8 cellular contexts compared by ENCODE assay signal in the genomic region with DNA sequence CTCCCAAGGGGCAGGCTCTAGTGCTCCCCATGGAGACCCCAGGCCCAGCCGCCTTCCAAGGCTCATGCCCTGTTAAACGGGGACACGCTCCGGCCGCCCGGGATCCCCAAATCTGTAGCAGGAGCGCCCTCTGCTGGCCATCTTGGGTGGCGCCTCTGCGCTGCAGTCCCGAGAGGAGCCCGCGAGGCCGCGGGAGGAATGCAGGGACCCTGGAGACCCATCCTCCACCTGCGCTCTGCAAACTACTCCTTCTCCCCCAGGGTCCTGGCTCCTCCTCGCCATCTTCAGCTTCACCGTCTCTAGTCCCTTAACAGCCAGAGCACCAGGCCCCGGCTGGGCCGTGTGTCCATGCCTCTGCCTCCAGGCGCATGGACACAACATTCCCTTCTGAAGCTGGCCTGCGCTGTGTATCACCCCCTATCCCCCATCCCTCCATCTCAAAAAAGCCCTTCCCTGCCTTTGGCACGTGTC. TPM values are rescaled to one million over a fixed set of nuclear protein-coding genes. Genes with fewer than 3 reads are reported as not detected.
DNase-seq lines count a peak whose midpoint lies in the region; ATAC-seq and TF ChIP-seq lines count a peak whose summit lies in the region.

No MANE protein-coding gene starts in this region.

- H3K36me3 Mint-ChIP-seq in activated T-cell treated with anti-CD3 and anti-CD28 coated beads, Interleukin-2, amount 50 U/mL, for 24 hours (ENCODE audit: low read depth) = no peaks in the 10 kb centered on the region

- TF ChIP-seq POLR2A in esophagus muscularis mucosa (IDR thresholded peaks at IDR 0.05; ENCODE audit: low read depth) = no peak

- H3K36me3 ChIP-seq in HUES48 (ENCODE audit: control insufficient read depth, insufficient read depth, low read length) = no peaks in the 10 kb centered on the region
- H3K36me3 ChIP-seq in esophagus muscularis mucosa = no peaks in the 10 kb centered on the region
- H3K36me3 ChIP-seq in mucosa of stomach (ENCODE audit: control insufficient read depth, insufficient read depth, low read length) = no peaks in the 10 kb centered on the region

- no peaks in the 10 kb centered on the region for H3K27me3 Mint-ChIP-seq in activated T-cell treated with anti-CD3 and anti-CD28 coated beads, Interleukin-2, amount 50 U/mL, for 24 hours

- H3K9me3 Mint-ChIP-seq in activated T-cell treated with anti-CD3 and anti-CD28 coated beads, Interleukin-2, amount 50 U/mL, for 24 hours = no peaks in the 10 kb centered on the region

- TF ChIP-seq EP300 in esophagus muscularis mucosa (IDR thresholded peaks at IDR 0.05) = no peak

- peaks cover 10% of the 10 kb centered on the region for H3K4me1 Mint-ChIP-seq in activated T-cell treated with anti-CD3 and anti-CD28 coated beads, Interleukin-2, amount 50 U/mL, for 24 hours (ENCODE audit: low read depth)

- intact Hi-C loops in esophagus muscularis mucosa (cut with DNase I) = loop anchor here (1.0 to 5.0 kb wide), 6 partner anchors 15 to 846 kb away; no protein-coding TSS in a partner anchor

- WGBS in esophagus muscularis mucosa = 4% methylated on average over 8 of the region's 22 CpGs

- ATAC-seq in GM18519 (IDR thresholded peaks at IDR 0.05; ENCODE audit: low FRiP score, unreplicated experiment) = no peak

- peak; percentile 93 to 95 (median 94) for TF ChIP-seq CTCF in esophagus muscularis mucosa (IDR thresholded peaks at IDR 0.05)

- H3K9ac ChIP-seq in HUES48 (ENCODE audit: low read depth, low read length) (no peak overlapping the region), mucosa of stomach (ENCODE audit: low read length) (peak overlapping the region; percentile 35)

- H3K9me3 ChIP-seq in HUES48 (ENCODE audit: control insufficient read depth, insufficient read depth, low read length) = no peaks in the 10 kb centered on the region
- no peaks in the 10 kb centered on the region for H3K9me3 ChIP-seq in esophagus muscularis mucosa
- H3K9me3 ChIP-seq in mucosa of stomach (ENCODE audit: control insufficient read depth, low read length) = no peaks in the 10 kb centered on the region

- H3K4me3 Mint-ChIP-seq in activated T-cell treated with anti-CD3 and anti-CD28 coated beads, Interleukin-2, amount 50 U/mL, for 24 hours = peak overlapping the region; percentile 61

- DNase-seq in DMS79 (lab: John Stamatoyannopoulos, UW) = peak; percentile 76
- DNase-seq in OCI-M2 (lab: John Stamatoyannopoulos, UW; ENCODE audit: unreplicated experiment) = peak; percentile 14
- DNase-seq in activated T-cell treated with anti-CD3 and anti-CD28 coated beads, Interleukin-2, amount 50 U/mL, for 24 hours = peak; percentile 95
- peak; percentile 95 for DNase-seq in esophagus muscularis mucosa (ENCODE audit: extremely low spot score)
- peak; percentile 71 to 85 for DNase-seq in stimulated activated CD8-positive, alpha-beta memory T cell treated with anti-CD3 and anti-CD28 coated beads, Interleukin-4, amount 100 ng/mL, for 4 hours (ENCODE audit: low read depth in 2 of 2, low spot score in 1 of 2)

- H3K4me3 ChIP-seq in HUES48 (ENCODE audit: low read depth, low read length) (peak overlapping the region; percentile 64), esophagus muscularis mucosa (peak overlapping the region; percentile 41 to 58 (median 46)), mucosa of stomach (ENCODE audit: low read length) (peak overlapping the region; percentile 7)

- H3K4me1 ChIP-seq in HUES48 (ENCODE audit: control insufficient read depth, insufficient read depth, low read length) = 0 out of 2 replicates have a peak, but pooled peaks cover 4% of the 10 kb centered on the region
- peaks cover 12 to 44% (median 38%) of the 10 kb centered on the region in 4 donors for H3K4me1 ChIP-seq in esophagus muscularis mucosa
- peaks cover 64% of the 10 kb centered on the region for H3K4me1 ChIP-seq in mucosa of stomach (ENCODE audit: control insufficient read depth, insufficient read depth, low read length)

- H3K27me3 ChIP-seq in HUES48 (ENCODE audit: control insufficient read depth, insufficient read depth, low read length) (no peaks in the 10 kb centered on the region), esophagus muscularis mucosa (peaks cover 0 to 3% (median 0%) of the 10 kb centered on the region in 4 donors), mucosa of stomach (ENCODE audit: control insufficient read depth, insufficient read depth, low read length) (no peaks in the 10 kb centered on the region)

- H3K27ac Mint-ChIP-seq in activated T-cell treated with anti-CD3 and anti-CD28 coated beads, Interleukin-2, amount 50 U/mL, for 24 hours = no peak overlapping the region

- H3K27ac ChIP-seq in HUES48 (ENCODE audit: low read depth, low read length) (no peak overlapping the region), esophagus muscularis mucosa (replicated peaks in 1 of 4) (peak overlapping the region; percentile 47 to 60 (median 54))

RNA-seq across cellular contexts. Expression of a gene that starts 23.6 kb away (rescaled TPM):
- 1 to 10 TPM in 2 of 4 donors, under 1 TPM in 1, not detected in 1; 0.58 to 5.6 (median 1.2) TPM for total RNA-seq in esophagus muscularis mucosa

RNA-seq across cellular contexts. Expression of a gene that starts 35.4 kb away (rescaled TPM):
- 1 to 10 TPM in 1 of 4 donors, not detected in 3; 1.7 TPM for total RNA-seq in esophagus muscularis mucosa

RNA-seq across cellular contexts. Expression of a gene that starts 40.7 kb away (rescaled TPM):
- total RNA-seq in esophagus muscularis mucosa = 100 to 1,000 TPM; 158 to 426 (median 207) TPM

Comparison
In these comparisons a context has a peak if more than half of its experiments do, and no peak if none do; other contexts are left out.
1. DNase-seq: peak in every context shown above with its lines; median percentile 95 in activated T-cell treated with anti-CD3 and anti-CD28 coated beads, Interleukin-2, amount 50 U/mL, for 24 hours; 95 in esophagus muscularis mucosa; 78 in stimulated activated CD8-positive, alpha-beta memory T cell treated with anti-CD3 and anti-CD28 coated beads, Interleukin-4, amount 100 ng/mL, for 4 hours; 76 in DMS79; 14 in OCI-M2.
2. H3K4me3 ChIP-seq: peak in every context shown above with its lines; median percentile 64 in HUES48; 46 in esophagus muscularis mucosa; 7 in mucosa of stomach.